Comparison of ENCODE assay signal across 2 cellular contexts in genomic region chr4:158777423-158777822, GRCh38.
TF ChIP-seq lines count a peak whose summit lies in the region.

No MANE protein-coding gene starts in this region.

TF ChIP-seq in IMR-90, 13 proteins besides CTCF, POLR2A, EP300 and RAD21:
- TF ChIP-seq NFE2L2 (IDR thresholded peaks at IDR 0.05; ENCODE audit: low read depth, low read length) = no peak
- TF ChIP-seq ELK1 (IDR thresholded peaks at IDR 0.05; ENCODE audit: borderline replicate concordance, low read depth, low read length) = no peak
- TF ChIP-seq MXI1 (IDR thresholded peaks at IDR 0.05; ENCODE audit: borderline replicate concordance, low read depth, low read length) = no peak
- no peak for TF ChIP-seq RFX5 (IDR thresholded peaks at IDR 0.05; ENCODE audit: low read depth, low read length)
- no peak for TF ChIP-seq CHD1 (IDR thresholded peaks at IDR 0.05; ENCODE audit: low read depth, low read length)
- no peak for TF ChIP-seq MAZ (IDR thresholded peaks at IDR 0.05; ENCODE audit: borderline replicate concordance, low read depth, low read length)
- TF ChIP-seq FOS (IDR thresholded peaks at IDR 0.05; ENCODE audit: low read depth, low read length) = no peak
- no peak for TF ChIP-seq CEBPB (IDR thresholded peaks at IDR 0.05; ENCODE audit: low read depth, low read length)
- no peak for TF ChIP-seq SMC3 (IDR thresholded peaks at IDR 0.05; ENCODE audit: low read depth, low read length)
- TF ChIP-seq BHLHE40 (IDR thresholded peaks at IDR 0.05; ENCODE audit: low read depth, low read length) = no peak
TF ChIP-seq in IMR-90: peak in this region for 0.

TF ChIP-seq in K562, 482 proteins besides CTCF, POLR2A, EP300 and RAD21:
- no peak for TF ChIP-seq GATAD2B (IDR thresholded peaks at IDR 0.05; ENCODE audit: borderline replicate concordance)
- TF ChIP-seq TCFL5 (CRISPR knock-in tag; conservative IDR thresholded peaks at IDR 0.05) = no peak
- no peak for TF ChIP-seq C11orf30 (IDR thresholded peaks at IDR 0.05; ENCODE audit: low read depth)
- TF ChIP-seq BRF2 (IDR thresholded peaks at IDR 0.05; ENCODE audit: borderline replicate concordance, insufficient read depth, insufficient read length) = no peak
- TF ChIP-seq ATF2 (CRISPR knock-in tag; IDR thresholded peaks at IDR 0.05) = no peak
- TF ChIP-seq CTCFL (IDR thresholded peaks at IDR 0.05; ENCODE audit: borderline replicate concordance, insufficient read depth, low read depth, low read length, poor library complexity, severe bottlenecking) = no peak
- no peak for TF ChIP-seq ZBTB11 (CRISPR knock-in tag; IDR thresholded peaks at IDR 0.05)
